ENCODE assay signal across 31 cellular contexts in genomic region chr3:54785976-54786375, GRCh38.
DNase-seq lines count a peak whose midpoint lies in the region; ATAC-seq lines count a peak whose summit lies in the region.
"Had no signal": no experiment of that assay in that cellular context is flagged by ENCODE, and none has a peak within 500 bp of the region (broad histone marks: within the 10 kb centered on the region; RNA-seq: fewer than 3 reads in every experiment).

No MANE protein-coding gene starts in this region.

- no peak overlapping the region for H3K27ac ChIP-seq in Karpas-422 (ENCODE audit: low read length)
- H3K27ac ChIP-seq: 22Rv1; A549; BLaER1; BLaER1 treated with 17β-estradiol and CSF1 and Interleukin-3, amounts not matched to agents 10 nM and 100 nM; C4-2B had no signal

- H3K27ac Mint-ChIP-seq in stimulated activated memory B cell treated with anti-CD40 and anti-IgM and Interleukin-4, amounts not matched to agents 10 μg/mL and 1 μg/mL and 100 μg/mL, for 72 hours = no peak overlapping the region
- H3K27ac Mint-ChIP-seq: B cell; CD14-positive monocyte; CD4-positive, alpha-beta memory T cell; CD4-positive, alpha-beta T cell; CD4-positive, CD25-positive, alpha-beta regulatory T cell; CD8-positive, alpha-beta memory T cell; CD8-positive, alpha-beta T cell had no signal

- no peaks in the 10 kb centered on the region for H3K4me1 ChIP-seq in Karpas-422 (ENCODE audit: low read length)
- H3K4me1 ChIP-seq: A549; BE2C; BLaER1; BLaER1 treated with 17β-estradiol and CSF1 and Interleukin-3, amounts not matched to agents 10 nM and 100 nM; Caco-2 had no signal

- peak; percentile 58 for ATAC-seq in left ventricle myocardium superior
- no peak for ATAC-seq in Right ventricle myocardium superior (ENCODE audit: poor library complexity)
- no peak for ATAC-seq in stimulated activated memory B cell treated with anti-CD40 and anti-IgM and Interleukin-4, amounts not matched to agents 10 μg/mL and 1 μg/mL and 100 μg/mL, for 72 hours
- ATAC-seq: A549; CD8-positive, alpha-beta T cell had no signal

- no peaks in the 10 kb centered on the region for H3K9me3 ChIP-seq in Karpas-422 (ENCODE audit: low read length)
- H3K9me3 ChIP-seq: A549, BE2C, BLaER1, Caco-2 had no signal

- no peak overlapping the region for H3K4me2 ChIP-seq in Karpas-422 (ENCODE audit: low read depth, low read length, poor library complexity, severe bottlenecking)
- H3K4me2 ChIP-seq: A549; BLaER1; BLaER1 treated with 17β-estradiol and CSF1 and Interleukin-3, amounts not matched to agents 10 nM and 100 nM had no signal

- H3K79me2 ChIP-seq in Karpas-422 (ENCODE audit: low read length) = no peaks in the 10 kb centered on the region

- intact Hi-C loops in left ventricle myocardium superior (cut with micrococcal nuclease) (no loop called here), Right ventricle myocardium superior (cut with DNase I) (no loop called here)

- H3K9ac ChIP-seq in Karpas-422 (ENCODE audit: low read length) = no peak overlapping the region
- H3K9ac ChIP-seq: BLaER1; BLaER1 treated with 17β-estradiol and CSF1 and Interleukin-3, amounts not matched to agents 10 nM and 100 nM had no signal

- no peaks in the 10 kb centered on the region for H3K36me3 Mint-ChIP-seq in stimulated activated memory B cell treated with anti-CD40 and anti-IgM and Interleukin-4, amounts not matched to agents 10 μg/mL and 1 μg/mL and 100 μg/mL, for 72 hours
- H3K36me3 Mint-ChIP-seq: CD14-positive monocyte; CD4-positive, alpha-beta memory T cell; CD4-positive, CD25-positive, alpha-beta regulatory T cell; CD8-positive, alpha-beta memory T cell; CD8-positive, alpha-beta T cell had no signal

- H2AFZ ChIP-seq in Karpas-422 (ENCODE audit: low read length) = no peak overlapping the region

- H3K9me2 ChIP-seq in Karpas-422 (replicated peaks; ENCODE audit: insufficient read depth, low read length) = no peaks in the 10 kb centered on the region

- no peaks in the 10 kb centered on the region for H4K20me1 ChIP-seq in Karpas-422 (ENCODE audit: insufficient read depth, low read depth, low read length)
- H4K20me1 ChIP-seq: BLaER1; BLaER1 treated with 17β-estradiol and CSF1 and Interleukin-3, amounts not matched to agents 10 nM and 100 nM had no signal

- H3K4me1 Mint-ChIP-seq in stimulated activated memory B cell treated with anti-CD40 and anti-IgM and Interleukin-4, amounts not matched to agents 10 μg/mL and 1 μg/mL and 100 μg/mL, for 72 hours = no peaks in the 10 kb centered on the region
- H3K4me1 Mint-ChIP-seq: B cell; CD14-positive monocyte; CD4-positive, alpha-beta memory T cell; CD4-positive, CD25-positive, alpha-beta regulatory T cell; CD8-positive, alpha-beta memory T cell had no signal

- DNase-seq in left ventricle myocardium superior = no peak
- DNase-seq in Right ventricle myocardium superior = no peak
- DNase-seq in Karpas-422 = peak; percentile 14
- DNase-seq: 8988T; ACHN; AML-193; BE2C; C1 segment of cervical spinal cord; Caco-2; Calu3; CD4-positive, alpha-beta memory T cell; CD4-positive, alpha-beta T cell; CD4-positive, CD25-positive, alpha-beta regulatory T cell; CD8-positive, alpha-beta memory T cell; CD8-positive, alpha-beta T cell; COR-L47; DMS 273 treated with DMSO at 0.1 percent for 48 hours; DMS153; DMS53; DMS79; DMS79 treated with DMSO at 0.1 percent for 48 hours; DND-41; EL had no signal

- H3K27me3 ChIP-seq in Karpas-422 (ENCODE audit: low read length) = no peaks in the 10 kb centered on the region
- H3K27me3 ChIP-seq: BE2C; BLaER1; BLaER1 treated with 17β-estradiol and CSF1 and Interleukin-3, amounts not matched to agents 10 nM and 100 nM had no signal

- no peaks in the 10 kb centered on the region for H3K27me3 Mint-ChIP-seq in stimulated activated memory B cell treated with anti-CD40 and anti-IgM and Interleukin-4, amounts not matched to agents 10 μg/mL and 1 μg/mL and 100 μg/mL, for 72 hours
- H3K27me3 Mint-ChIP-seq: B cell; CD4-positive, alpha-beta T cell had no signal

- no peak overlapping the region for H3K4me3 Mint-ChIP-seq in stimulated activated memory B cell treated with anti-CD40 and anti-IgM and Interleukin-4, amounts not matched to agents 10 μg/mL and 1 μg/mL and 100 μg/mL, for 72 hours
- H3K4me3 Mint-ChIP-seq: B cell; CD14-positive monocyte; CD4-positive, alpha-beta memory T cell; CD4-positive, alpha-beta T cell; CD4-positive, CD25-positive, alpha-beta regulatory T cell; CD8-positive, alpha-beta T cell had no signal

- H3K4me3 ChIP-seq in Karpas-422 (ENCODE audit: low read length) = no peak overlapping the region
- H3K4me3 ChIP-seq: A549; BLaER1; BLaER1 treated with 17β-estradiol and CSF1 and Interleukin-3, amounts not matched to agents 10 nM and 100 nM had no signal

- no peaks in the 10 kb centered on the region for H3K36me3 ChIP-seq in Karpas-422 (ENCODE audit: insufficient read depth, low read length)
- H3K36me3 ChIP-seq: BE2C; BLaER1; BLaER1 treated with 17β-estradiol and CSF1 and Interleukin-3, amounts not matched to agents 10 nM and 100 nM had no signal

- peaks cover 3% of the 10 kb centered on the region for H3K9me3 Mint-ChIP-seq in stimulated activated memory B cell treated with anti-CD40 and anti-IgM and Interleukin-4, amounts not matched to agents 10 μg/mL and 1 μg/mL and 100 μg/mL, for 72 hours
- H3K9me3 Mint-ChIP-seq: CD4-positive, alpha-beta T cell had no signal
